Comparison of ENCODE assay signal across 27 cellular contexts in the genomic region with DNA sequence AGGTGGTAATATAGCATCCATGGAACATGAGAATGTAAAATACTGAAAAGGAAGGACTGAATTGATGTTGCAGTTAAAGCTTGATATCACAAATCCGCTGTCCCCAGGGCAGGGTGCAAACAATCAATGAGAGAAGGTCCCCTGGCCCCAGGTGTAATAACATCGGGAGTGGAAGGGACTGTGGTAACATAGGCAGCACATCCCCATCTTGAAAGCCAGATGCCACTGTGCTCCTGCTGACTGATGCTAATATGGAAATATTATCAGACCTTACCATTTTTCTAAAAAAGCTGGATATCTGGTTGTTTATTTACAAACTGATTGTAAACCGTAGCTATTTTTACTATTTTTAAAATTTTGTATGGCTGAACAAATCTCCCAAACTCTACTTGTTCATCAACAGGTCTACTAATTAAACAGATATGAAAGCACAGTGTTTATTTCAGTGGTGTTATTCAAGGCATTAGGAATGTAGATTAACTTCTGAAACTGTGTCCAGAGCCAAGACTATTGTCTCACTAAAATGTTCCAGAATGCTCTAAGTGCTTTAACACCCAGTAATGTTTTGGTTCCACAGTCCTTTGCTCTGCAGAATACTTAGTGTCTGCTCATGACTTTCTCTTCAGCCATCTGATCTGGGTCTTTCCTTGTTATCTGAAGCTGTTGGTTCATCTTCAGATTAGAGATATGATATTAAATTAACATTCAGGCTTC.
"Had no signal": no experiment of that assay in that cellular context is flagged by ENCODE, and none has a peak within 500 bp of the region (broad histone marks: within the 10 kb centered on the region; RNA-seq: fewer than 3 reads in every experiment).

No MANE protein-coding gene starts in this region.

- H3K36me3 ChIP-seq: SJSA1 had no signal

- ATAC-seq: activated CD8-positive, alpha-beta memory T cell treated with anti-CD3 and anti-CD28 coated beads, Interleukin-2, amount 10 ng/mL, durations not matched to agents 7 days and 5 days; activated T-cell treated with anti-CD3 and anti-CD28 coated beads, Interleukin-2, amount 50 U/mL, for 4 hours; K562; Panc1; T-helper 17 cell; WTC11 had no signal

- H3K27me3 ChIP-seq: SJSA1 had no signal

- H3K9me3 ChIP-seq: SJSA1 had no signal

- H3K27ac ChIP-seq: SJSA1 had no signal

- H3K4me3 ChIP-seq: K562, SJSA1 had no signal

- DNase-seq: activated CD4-positive, alpha-beta T cell treated with anti-CD3 and anti-CD28 coated beads for 1 hour; activated CD4-positive, alpha-beta T cell treated with anti-CD3 and anti-CD28 coated beads, Interleukin-2, amount 10 ng/mL, durations not matched to agents 24 days and 14 days; activated CD4-positive, alpha-beta T cell treated with anti-CD3 and anti-CD28 coated beads, Interleukin-2, amount 50 U/mL, for 48 hours; activated CD8-positive, alpha-beta memory T cell treated with anti-CD3 and anti-CD28 coated beads, Interleukin-2, amount 10 ng/mL, durations not matched to agents 7 days and 5 days; activated gamma-delta T cell; activated naive CD4-positive, alpha-beta T cell treated with anti-CD3 and anti-CD28 coated beads, Interleukin-2, amount 10 ng/mL, durations not matched to agents 7 days and 5 days; activated naive CD8-positive, alpha-beta T cell treated with anti-CD3 and anti-CD28 coated beads for 36 hours; activated T-cell treated with anti-CD3 and anti-CD28 coated beads, Interleukin-2, amount 50 U/mL, for 4 hours; caudate nucleus; Kasumi-1; NCI-H1105 treated with DMSO at 0.1 percent for 48 hours; NCI-H1436 treated with DMSO at 0.1 percent for 48 hours; NCI-H187; NCI-H2081 treated with DMSO at 0.1 percent for 48 hours; NCI-H446; NCI-H524; NCI-H774; NK-92 treated with Interleukin-12 subunit alpha and Interleukin-12 subunit beta, amount 100 ng/mL, for 24 hours; OCI-M1; RPMI8226; SHP77; T-helper 17 cell; T-helper 9 cell had no signal
